Comparison of ENCODE assay signal across 1 cellular context in the genomic region with DNA sequence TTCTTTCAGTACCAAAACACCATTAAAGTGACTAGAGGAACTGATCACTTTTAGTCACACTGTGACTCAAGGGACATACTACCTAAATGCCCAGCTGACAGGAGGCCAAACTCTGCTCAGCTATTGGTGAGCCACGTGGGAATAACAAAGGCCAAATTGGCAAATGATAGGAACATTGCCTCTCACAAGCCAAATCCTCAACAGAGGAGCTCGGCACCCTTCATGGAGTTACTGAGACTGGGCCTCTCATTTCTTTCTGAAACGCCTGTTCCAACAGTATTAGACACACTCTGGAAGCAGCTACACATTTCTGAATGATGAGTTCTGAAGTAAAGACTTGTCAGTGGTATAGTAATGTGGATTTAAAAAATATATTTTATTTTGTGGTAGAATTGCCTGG.
TF ChIP-seq lines count a peak whose summit lies in the region.

No MANE protein-coding gene starts in this region.

TF ChIP-seq in IMR-90, 13 proteins besides CTCF, POLR2A, EP300 and RAD21:
- TF ChIP-seq SMC3 (IDR thresholded peaks at IDR 0.05; ENCODE audit: low read depth, low read length) (no peak), NFE2L2 (IDR thresholded peaks at IDR 0.05; ENCODE audit: low read depth, low read length) (no peak), MAZ (IDR thresholded peaks at IDR 0.05; ENCODE audit: borderline replicate concordance, low read depth, low read length) (no peak), FOS (IDR thresholded peaks at IDR 0.05; ENCODE audit: low read depth, low read length) (no peak), BHLHE40 (IDR thresholded peaks at IDR 0.05; ENCODE audit: low read depth, low read length) (no peak), MXI1 (IDR thresholded peaks at IDR 0.05; ENCODE audit: borderline replicate concordance, low read depth, low read length) (no peak), CEBPB (IDR thresholded peaks at IDR 0.05; ENCODE audit: low read depth, low read length) (no peak), USF2 (IDR thresholded peaks at IDR 0.05; ENCODE audit: low read depth, low read length) (no peak), MAFK (IDR thresholded peaks at IDR 0.05; ENCODE audit: low read depth, low read length) (no peak), RFX5 (IDR thresholded peaks at IDR 0.05; ENCODE audit: low read depth, low read length) (no peak), CHD1 (IDR thresholded peaks at IDR 0.05; ENCODE audit: low read depth, low read length) (no peak), RCOR1 (IDR thresholded peaks at IDR 0.05; ENCODE audit: insufficient replicate concordance, low read length) (no peak)
- TF ChIP-seq, protein P1, sequence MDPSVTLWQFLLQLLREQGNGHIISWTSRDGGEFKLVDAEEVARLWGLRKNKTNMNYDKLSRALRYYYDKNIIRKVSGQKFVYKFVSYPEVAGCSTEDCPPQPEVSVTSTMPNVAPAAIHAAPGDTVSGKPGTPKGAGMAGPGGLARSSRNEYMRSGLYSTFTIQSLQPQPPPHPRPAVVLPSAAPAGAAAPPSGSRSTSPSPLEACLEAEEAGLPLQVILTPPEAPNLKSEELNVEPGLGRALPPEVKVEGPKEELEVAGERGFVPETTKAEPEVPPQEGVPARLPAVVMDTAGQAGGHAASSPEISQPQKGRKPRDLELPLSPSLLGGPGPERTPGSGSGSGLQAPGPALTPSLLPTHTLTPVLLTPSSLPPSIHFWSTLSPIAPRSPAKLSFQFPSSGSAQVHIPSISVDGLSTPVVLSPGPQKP (IDR thresholded peaks at IDR 0.05; ENCODE audit: borderline replicate concordance, low read depth, low read length): no peak
